8 cellular contexts compared by ENCODE assay signal in genomic region chr7:141071260-141071854, GRCh38. TPM values are rescaled to one million over a fixed set of nuclear protein-coding genes. Genes with fewer than 3 reads are reported as not detected.
DNase-seq lines count a peak whose midpoint lies in the region; ATAC-seq and TF ChIP-seq lines count a peak whose summit lies in the region.

No MANE protein-coding gene starts in this region.

- no peaks in the 10 kb centered on the region for H4K20me1 ChIP-seq in PC-3 (ENCODE audit: low read length)

- H3K9ac ChIP-seq in HUES64 (ENCODE audit: low read depth, low read length), result peak overlapping the region; percentile 62
- H3K9ac ChIP-seq in PC-3 (ENCODE audit: low read length), result no peak overlapping the region

- no peak overlapping the region for H3K27ac ChIP-seq in HUES64 (ENCODE audit: low read depth, low read length)
- H3K27ac ChIP-seq in PC-3 (ENCODE audit: low read length), result no peak overlapping the region
- no peak overlapping the region for H3K27ac ChIP-seq in ascending aorta

- CTCF ChIA-PET in PC-3 (lab: Charles Lee), result no interaction called here

- BruUV-seq in PC-3 (replicated peaks; lab: Mats Ljungman, UMichigan), result no TSS peak

- H3F3A ChIP-seq in PC-3 (ENCODE audit: low read length, unreplicated experiment), result no peaks in the 10 kb centered on the region

- H3K4me1 ChIP-seq in BE2C (no peaks in the 10 kb centered on the region; the same call in 1 of the 2 replicates), HUES64 (ENCODE audit: insufficient read depth, low read length) (peaks cover 17% of the 10 kb centered on the region), PC-3 (ENCODE audit: insufficient read depth, low read length) (peaks cover 2% of the 10 kb centered on the region; the same call in 1 of the 2 replicates), ascending aorta (peaks cover 3 to 10% of the 10 kb centered on the region in 2 donors)

- intact Hi-C loops in PC-3 (cut with micrococcal nuclease), result loop anchor here (10.0 kb wide), 1 partner anchor 463 kb away; no protein-coding TSS in a partner anchor
- intact Hi-C loops in ascending aorta (cut with DNase I), result no loop called here

- POLR2A ChIA-PET in PC-3 (lab: Charles Lee; ENCODE audit: unreplicated experiment), result no interaction called here

- H3K9me3 ChIP-seq in BE2C (no peaks in the 10 kb centered on the region), HUES64 (ENCODE audit: insufficient read depth, low read depth, low read length) (no peaks in the 10 kb centered on the region), PC-3 (ENCODE audit: low read length) (no peaks in the 10 kb centered on the region), ascending aorta (no peaks in the 10 kb centered on the region)

- peak overlapping the region; percentile 94 for H3K4me3 ChIP-seq in BE2C (ENCODE audit: low read depth, low read length)
- H3K4me3 ChIP-seq in HUES64 (ENCODE audit: low read length), result peak overlapping the region; percentile 88
- peak overlapping the region; percentile 61 for H3K4me3 ChIP-seq in PC-3 (ENCODE audit: low read length)
- H3K4me3 ChIP-seq in ascending aorta, result peak overlapping the region; percentile 46 to 65
- H3K4me3 ChIP-seq in retinal pigment epithelial cell (ENCODE audit: low read length), result peak overlapping the region; percentile 41

- H2AFZ ChIP-seq in PC-3 (ENCODE audit: low read length), result peak overlapping the region; percentile 62; the same call in 1 of the 2 replicates

- H3K79me2 ChIP-seq in PC-3 (ENCODE audit: low read length), result no peaks in the 10 kb centered on the region

- H3K27me3 ChIP-seq in BE2C (no peaks in the 10 kb centered on the region), HUES64 (ENCODE audit: insufficient read depth, low read length) (peaks cover 70% of the 10 kb centered on the region), PC-3 (ENCODE audit: low read length) (peaks cover 66% of the 10 kb centered on the region), ascending aorta (peaks cover 7% of the 10 kb centered on the region)

- ATAC-seq in PC-3 (no peak), HG03342 (IDR thresholded peaks at IDR 0.05; ENCODE audit: unreplicated experiment) (no peak), HG03280 (IDR thresholded peaks at IDR 0.05; ENCODE audit: unreplicated experiment) (no peak)

- WGBS in HUES64, result 3% methylated on average over 30 of the region's 30 CpGs

- H3K9me2 ChIP-seq in PC-3 (replicated peaks; ENCODE audit: low read length), result no peaks in the 10 kb centered on the region

- no peaks in the 10 kb centered on the region for H3K36me3 ChIP-seq in BE2C
- no peaks in the 10 kb centered on the region for H3K36me3 ChIP-seq in HUES64 (ENCODE audit: insufficient read depth, low read length)
- no peaks in the 10 kb centered on the region for H3K36me3 ChIP-seq in PC-3 (ENCODE audit: low read depth, low read length)
- no peaks in the 10 kb centered on the region for H3K36me3 ChIP-seq in ascending aorta

- TF ChIP-seq CTCF in BE2C (IDR thresholded peaks at IDR 0.05; ENCODE audit: low read depth, low read length), result peak; percentile 60
- TF ChIP-seq CTCF in PC-3 (conservative IDR thresholded peaks at IDR 0.05; ENCODE audit: low read depth, low read length), result peak; percentile 19; the same call in 1 of the 2 replicates
- no peak for TF ChIP-seq CTCF in ascending aorta (IDR thresholded peaks at IDR 0.05)
- no peak for TF ChIP-seq CTCF in retinal pigment epithelial cell (conservative IDR thresholded peaks at IDR 0.05; ENCODE audit: low read depth, low read length)

- peak overlapping the region; percentile 80 for H3K4me2 ChIP-seq in PC-3 (ENCODE audit: low read length)

- DNase-seq in BE2C (peak; percentile 87), PC-3 (peak; percentile 23), ascending aorta (ENCODE audit: low spot score in 2 of 2) (no peak), hepatic stellate cell (ENCODE audit: low spot score) (peak; percentile 12), retinal pigment epithelial cell (ENCODE audit: low read depth) (no peak)

RNA-seq across cellular contexts. Expression of gene TMEM178B, which starts 2.5 kb away (rescaled TPM):
- polyA plus RNA-seq in BE2C (2012; ENCODE audit: insufficient read depth, insufficient read length, low read depth), result 12.2 TPM
- 4.1 TPM for polyA plus RNA-seq in HUES64 (2013, experiment 1 of 2)
- 4.1 TPM for polyA plus RNA-seq in HUES64 (2013, experiment 2 of 2)
- total RNA-seq in PC-3 (2014; rRNA removed) (0.29 and 0.46 TPM in 2 replicates), ascending aorta (1.9 TPM)

RNA-seq across cellular contexts. Expression of gene MRPS33, which starts 56.6 kb away (rescaled TPM):
- 159 TPM for polyA plus RNA-seq in BE2C (2012; ENCODE audit: insufficient read depth, insufficient read length, low read depth)
- 45.3 TPM for polyA plus RNA-seq in HUES64 (2013, experiment 1 of 2)
- polyA plus RNA-seq in HUES64 (2013, experiment 2 of 2), result 47.8 TPM
- 38.5 and 57.1 TPM in 2 replicates for total RNA-seq in PC-3 (2014; rRNA removed)
- total RNA-seq in ascending aorta, result 8.9 TPM

Comparison
In these comparisons a context has a peak if more than half of its experiments do, and no peak if none do; other contexts are left out.
1. DNase-seq: peak in BE2C (single experiment), PC-3 (single experiment) and hepatic stellate cell (single experiment); none in ascending aorta (0 of 2) and retinal pigment epithelial cell (single experiment).
2. H3K4me3 ChIP-seq: peak in every context shown above with its lines; median percentile 94 in BE2C; 88 in HUES64; 61 in PC-3; 56 in ascending aorta; 41 in retinal pigment epithelial cell.
3. CTCF ChIP-seq: peak in BE2C (single experiment) and PC-3 (single experiment); none in ascending aorta (0 of 3) and retinal pigment epithelial cell (single experiment).